21 cellular contexts compared by ENCODE assay signal in genomic region chr3:13266651-13267347, GRCh38.
DNase-seq lines count a peak whose midpoint lies in the region; ATAC-seq, FAIRE-seq and TF ChIP-seq lines count a peak whose summit lies in the region.
"Had no signal": no experiment of that assay in that cellular context is flagged by ENCODE, and none has a peak within 500 bp of the region (broad histone marks: within the 10 kb centered on the region; RNA-seq: fewer than 3 reads in every experiment).

No MANE protein-coding gene starts in this region.

- no peak for DNase-seq in HepG2 (ENCODE audit: low spot score)
- DNase-seq in right lobe of liver = no peak
- DNase-seq in glutamatergic neuron = peak; percentile 10
- peak; percentile 34 for DNase-seq in spleen
- DNase-seq in DMS53 treated with DMSO at 0.1 percent for 48 hours (lab: John Stamatoyannopoulos, UW; ENCODE audit: unreplicated experiment) = no peak
- DNase-seq in NOMO-1 treated with dmso at 0.1 percent for 144 hours (lab: John Stamatoyannopoulos, UW; ENCODE audit: unreplicated experiment) = no peak
- no peak for DNase-seq in activated CD4-positive, alpha-beta T cell treated with anti-CD3 and anti-CD28 coated beads, Interleukin-2, amount 10 ng/mL, durations not matched to agents 7 days and 5 days
- DNase-seq in HPDE6-E6E7 (ENCODE audit: extremely low spot score) = no peak
- DNase-seq: 8988T; C1 segment of cervical spinal cord; CD4-positive, CD25-positive, alpha-beta regulatory T cell; CD8-positive, alpha-beta memory T cell; COR-L47; DMS 273 treated with DMSO at 0.1 percent for 48 hours; DMS53; H9; IMR-90 had no signal

- no TSS peak for BruUV-seq in HepG2 (replicated peaks; lab: Mats Ljungman, UMichigan)

- H3K27ac Mint-ChIP-seq in glutamatergic neuron (ENCODE audit: unreplicated experiment) = peak overlapping the region; percentile 17
- no peak overlapping the region for H3K27ac Mint-ChIP-seq in activated CD4-positive, alpha-beta T cell treated with anti-CD3 and anti-CD28 coated beads, Interleukin-2, amount 10 ng/mL, durations not matched to agents 7 days and 5 days
- H3K27ac Mint-ChIP-seq: CD4-positive, CD25-positive, alpha-beta regulatory T cell; CD8-positive, alpha-beta memory T cell had no signal

- H3K4me1 ChIP-seq in HepG2 (ENCODE audit: insufficient read depth, low read length) (peaks cover 56% of the 10 kb centered on the region), right lobe of liver (peaks cover 0 to 32% (median 12%) of the 10 kb centered on the region in 4 donors), spleen (peaks cover 0 to 26% (median 14%) of the 10 kb centered on the region in 6 donors)

- no peak overlapping the region for H2AFZ ChIP-seq in HepG2 (ENCODE audit: low read length)

- H3K4me3 Mint-ChIP-seq in glutamatergic neuron (ENCODE audit: unreplicated experiment) = no peak overlapping the region
- no peak overlapping the region for H3K4me3 Mint-ChIP-seq in activated CD4-positive, alpha-beta T cell treated with anti-CD3 and anti-CD28 coated beads, Interleukin-2, amount 10 ng/mL, durations not matched to agents 7 days and 5 days
- H3K4me3 Mint-ChIP-seq: CD4-positive, CD25-positive, alpha-beta regulatory T cell; CD8-positive, alpha-beta memory T cell; H9 had no signal

- H3K27ac ChIP-seq in HepG2 (ENCODE audit: extremely low read length, insufficient read depth, low read length) (peak overlapping the region; percentile 48), right lobe of liver (no peak overlapping the region), spleen (no peak overlapping the region)

- H3K27me3 ChIP-seq in HepG2 (ENCODE audit: control insufficient read depth in 1 of 2, insufficient read depth in 2 of 2, low read length in 2 of 2) (no peaks in the 10 kb centered on the region), right lobe of liver (no peaks in the 10 kb centered on the region), spleen (replicated peaks in 1 of 7) (peaks cover 0 to 16% (median 0%) of the 10 kb centered on the region in 7 donors)

- POLR2A ChIA-PET in HepG2 (lab: Yijun Ruan, JAX) = no interaction called here
- POLR2A ChIA-PET in activated CD4-positive, alpha-beta T cell treated with anti-CD3 and anti-CD28 coated beads, Interleukin-2, amount 10 ng/mL, durations not matched to agents 7 days and 5 days (lab: Charles Lee) = no interaction called here

- intact Hi-C loops in HepG2 (cut with micrococcal nuclease; ENCODE audit: unreplicated experiment) = no loop called here
- intact Hi-C loops in right lobe of liver (cut with DNase I) = no loop called here
- intact Hi-C loops in spleen (cut with DNase I; ENCODE audit: low total_unique reads) = no loop called here

- peaks cover 6% of the 10 kb centered on the region for H3K4me1 Mint-ChIP-seq in glutamatergic neuron (ENCODE audit: low read depth, unreplicated experiment)
- peaks cover 7% of the 10 kb centered on the region for H3K4me1 Mint-ChIP-seq in activated CD4-positive, alpha-beta T cell treated with anti-CD3 and anti-CD28 coated beads, Interleukin-2, amount 10 ng/mL, durations not matched to agents 7 days and 5 days

- 87% methylated on average over 12 of the region's 13 CpGs for WGBS in HepG2 (ENCODE audit: low lambda C conversion rate)
- WGBS in right lobe of liver (ENCODE audit: insufficient coverage, low coverage, low lambda C conversion rate, missing lambda C conversion rate) = 73% methylated on average over 3 of the region's 13 CpGs
- 74 to 93% (median 89%) methylated on average over 13 of the region's 13 CpGs for WGBS in spleen, 5 donors

- H3K36me3 ChIP-seq in HepG2 (replicated peaks in 1 of 2; ENCODE audit: control insufficient read depth in 1 of 2, insufficient read depth in 2 of 2, low read length in 2 of 2) = 0 out of 5 replicates have a peak, but pooled peaks cover 0 to 6% of the 10 kb centered on the region in 2 experiments
- no peaks in the 10 kb centered on the region for H3K36me3 ChIP-seq in right lobe of liver
- H3K36me3 ChIP-seq in spleen = no peaks in the 10 kb centered on the region

- peaks cover 4% of the 10 kb centered on the region; the same call in 1 of the 2 replicates for H3K9me3 ChIP-seq in HepG2 (ENCODE audit: low read length)
- H3K9me3 ChIP-seq in right lobe of liver = no peaks in the 10 kb centered on the region
- H3K9me3 ChIP-seq in spleen = peaks cover 0 to 15% (median 8%) of the 10 kb centered on the region in 8 donors

- TF ChIP-seq POLR2A in HepG2 (IDR thresholded peaks at IDR 0.05; ENCODE audit: insufficient read depth in 1 of 2, low read depth in 2 of 2, low read length in 2 of 2) (no peak), right lobe of liver (IDR thresholded peaks at IDR 0.05) (no peak), spleen (IDR thresholded peaks at IDR 0.05) (no peak)

- no peak overlapping the region for H3K4me2 ChIP-seq in HepG2 (ENCODE audit: low read depth, low read length)

- FAIRE-seq in HepG2 (lab: Jason Lieb, UNC) = no peak
- FAIRE-seq: G401.6, GM12891, GM19239, H1 had no signal

- 0 out of 2 replicates have a peak overlapping the region, but pooled peaks have one; percentile 1 for H3K9ac ChIP-seq in HepG2 (ENCODE audit: insufficient read depth, low read depth, low read length)

- H4K20me1 ChIP-seq in HepG2 (ENCODE audit: insufficient read depth, low read length) = no peaks in the 10 kb centered on the region

- CTCF ChIA-PET in HepG2 (lab: Yijun Ruan, JAX; ENCODE audit: low intra/inter-chr PET ratio, low total read pairs) = no interaction called here
- CTCF ChIA-PET in activated CD4-positive, alpha-beta T cell treated with anti-CD3 and anti-CD28 coated beads, Interleukin-2, amount 10 ng/mL, durations not matched to agents 7 days and 5 days (lab: Charles Lee) = no interaction called here

- no peaks in the 10 kb centered on the region for H3K27me3 Mint-ChIP-seq in glutamatergic neuron (ENCODE audit: unreplicated experiment)
- H3K27me3 Mint-ChIP-seq in activated CD4-positive, alpha-beta T cell treated with anti-CD3 and anti-CD28 coated beads, Interleukin-2, amount 10 ng/mL, durations not matched to agents 7 days and 5 days = peaks cover 4% of the 10 kb centered on the region

- TF ChIP-seq CTCF in HepG2 (CRISPR knock-in tag; IDR thresholded peaks at IDR 0.05) = no peak
- no peak for TF ChIP-seq CTCF in right lobe of liver (IDR thresholded peaks at IDR 0.05)
- TF ChIP-seq CTCF in glutamatergic neuron (IDR thresholded peaks at IDR 0.05; ENCODE audit: partially characterized antibody, unreplicated experiment) = no peak
- TF ChIP-seq CTCF in spleen (IDR thresholded peaks at IDR 0.05 in 8 of 11, conservative IDR thresholded peaks at IDR 0.05 in 3 of 11) = no peak

- no peak for TF ChIP-seq RAD21 in HepG2 (CRISPR knock-in tag; IDR thresholded peaks at IDR 0.05)

- in situ Hi-C loops in HepG2 (cut with HindIII; ENCODE audit: extremely low pct_ligation_motif_present, low pct_unique_long_range_greater_than_20kb) = no loop called here

- TF ChIP-seq EP300 in HepG2 (IDR thresholded peaks at IDR 0.05; ENCODE audit: low read depth in 2 of 2, low read length in 2 of 2) = no peak
- TF ChIP-seq EP300 in HepG2 (CRISPR knock-in tag; IDR thresholded peaks at IDR 0.05; ENCODE audit: borderline replicate concordance) = no peak

- H3K4me3 ChIP-seq in HepG2 (replicated peaks in 1 of 3; ENCODE audit: insufficient read depth in 1 of 3, low read depth in 2 of 3, low read length in 3 of 3) (no peak overlapping the region), right lobe of liver (no peak overlapping the region), spleen (no peak overlapping the region)

- no peaks in the 10 kb centered on the region for H3K36me3 Mint-ChIP-seq in glutamatergic neuron (ENCODE audit: unreplicated experiment)
- no peaks in the 10 kb centered on the region for H3K36me3 Mint-ChIP-seq in activated CD4-positive, alpha-beta T cell treated with anti-CD3 and anti-CD28 coated beads, Interleukin-2, amount 10 ng/mL, durations not matched to agents 7 days and 5 days (ENCODE audit: low read depth)
- H3K36me3 Mint-ChIP-seq: CD4-positive, CD25-positive, alpha-beta regulatory T cell; CD8-positive, alpha-beta memory T cell had no signal

- peaks cover 12% of the 10 kb centered on the region for H3K9me3 Mint-ChIP-seq in glutamatergic neuron (ENCODE audit: unreplicated experiment)
- no peaks in the 10 kb centered on the region for H3K9me3 Mint-ChIP-seq in activated CD4-positive, alpha-beta T cell treated with anti-CD3 and anti-CD28 coated beads, Interleukin-2, amount 10 ng/mL, durations not matched to agents 7 days and 5 days

- peaks cover 48% of the 10 kb centered on the region for H3K79me2 ChIP-seq in HepG2 (ENCODE audit: insufficient read depth, low read length)

- no peak for ATAC-seq in HepG2
- ATAC-seq in right lobe of liver = no peak

TF ChIP-seq in HepG2, 621 proteins besides CTCF, POLR2A, EP300 and RAD21:
- peak; percentile 50; the same call in 1 of the 2 replicates for TF ChIP-seq ZNF263 (CRISPR knock-in tag; IDR thresholded peaks at IDR 0.05)
- no peak for TF ChIP-seq NFYC (CRISPR knock-in tag; IDR thresholded peaks at IDR 0.05)
- peak; percentile 95 for TF ChIP-seq ZNF564 (CRISPR knock-in tag; IDR thresholded peaks at IDR 0.05)

Comparison
In these comparisons a context has a peak if more than half of its experiments do, and no peak if none do; other contexts are left out.
1. DNase-seq: peak in glutamatergic neuron (single experiment) and spleen (single experiment); none in HepG2 (single experiment), right lobe of liver (0 of 3), DMS53 treated with DMSO at 0.1 percent for 48 hours (single experiment), NOMO-1 treated with dmso at 0.1 percent for 144 hours (single experiment), activated CD4-positive, alpha-beta T cell treated with anti-CD3 and anti-CD28 coated beads, Interleukin-2, amount 10 ng/mL, durations not matched to agents 7 days and 5 days (single experiment) and HPDE6-E6E7 (single experiment).